ENCODE assay signal across 1 cellular context in the genomic region with DNA sequence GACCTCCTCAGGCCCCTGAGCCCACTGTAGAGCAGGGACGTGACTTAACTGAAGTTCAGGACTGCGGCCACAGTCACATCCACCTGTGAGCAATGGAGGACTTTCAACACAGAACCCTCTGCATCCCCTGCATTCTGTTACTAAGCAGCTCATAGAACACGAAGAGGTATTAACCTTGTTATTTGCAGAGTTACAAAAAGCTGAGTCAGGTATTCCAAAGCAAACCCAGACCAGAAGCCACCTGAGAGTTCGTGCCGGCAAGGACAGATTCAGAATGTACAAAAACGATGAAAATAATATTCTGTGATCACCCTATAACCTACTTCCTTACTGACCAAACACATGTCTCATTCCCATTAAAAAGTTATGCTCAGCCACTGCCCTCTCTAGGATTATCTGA.
TF ChIP-seq lines count a peak whose summit lies in the region.

No MANE protein-coding gene starts in this region.

TF ChIP-seq in K562, 482 proteins besides CTCF, POLR2A, EP300 and RAD21:
- TF ChIP-seq ZNF316 (IDR thresholded peaks at IDR 0.05) (peak; percentile 66), MAFF (IDR thresholded peaks at IDR 0.05; ENCODE audit: low read length) (peak; percentile 65), ZSCAN29 (IDR thresholded peaks at IDR 0.05) (no peak), C11orf30 (IDR thresholded peaks at IDR 0.05; ENCODE audit: low read depth) (peak; percentile 63), STAT5B (CRISPR knock-in tag; IDR thresholded peaks at IDR 0.05) (no peak), MAFK (IDR thresholded peaks at IDR 0.05; ENCODE audit: low read length) (peak; percentile 52; the same call in 1 of the 2 replicates)
- TF ChIP-seq, protein P1, sequence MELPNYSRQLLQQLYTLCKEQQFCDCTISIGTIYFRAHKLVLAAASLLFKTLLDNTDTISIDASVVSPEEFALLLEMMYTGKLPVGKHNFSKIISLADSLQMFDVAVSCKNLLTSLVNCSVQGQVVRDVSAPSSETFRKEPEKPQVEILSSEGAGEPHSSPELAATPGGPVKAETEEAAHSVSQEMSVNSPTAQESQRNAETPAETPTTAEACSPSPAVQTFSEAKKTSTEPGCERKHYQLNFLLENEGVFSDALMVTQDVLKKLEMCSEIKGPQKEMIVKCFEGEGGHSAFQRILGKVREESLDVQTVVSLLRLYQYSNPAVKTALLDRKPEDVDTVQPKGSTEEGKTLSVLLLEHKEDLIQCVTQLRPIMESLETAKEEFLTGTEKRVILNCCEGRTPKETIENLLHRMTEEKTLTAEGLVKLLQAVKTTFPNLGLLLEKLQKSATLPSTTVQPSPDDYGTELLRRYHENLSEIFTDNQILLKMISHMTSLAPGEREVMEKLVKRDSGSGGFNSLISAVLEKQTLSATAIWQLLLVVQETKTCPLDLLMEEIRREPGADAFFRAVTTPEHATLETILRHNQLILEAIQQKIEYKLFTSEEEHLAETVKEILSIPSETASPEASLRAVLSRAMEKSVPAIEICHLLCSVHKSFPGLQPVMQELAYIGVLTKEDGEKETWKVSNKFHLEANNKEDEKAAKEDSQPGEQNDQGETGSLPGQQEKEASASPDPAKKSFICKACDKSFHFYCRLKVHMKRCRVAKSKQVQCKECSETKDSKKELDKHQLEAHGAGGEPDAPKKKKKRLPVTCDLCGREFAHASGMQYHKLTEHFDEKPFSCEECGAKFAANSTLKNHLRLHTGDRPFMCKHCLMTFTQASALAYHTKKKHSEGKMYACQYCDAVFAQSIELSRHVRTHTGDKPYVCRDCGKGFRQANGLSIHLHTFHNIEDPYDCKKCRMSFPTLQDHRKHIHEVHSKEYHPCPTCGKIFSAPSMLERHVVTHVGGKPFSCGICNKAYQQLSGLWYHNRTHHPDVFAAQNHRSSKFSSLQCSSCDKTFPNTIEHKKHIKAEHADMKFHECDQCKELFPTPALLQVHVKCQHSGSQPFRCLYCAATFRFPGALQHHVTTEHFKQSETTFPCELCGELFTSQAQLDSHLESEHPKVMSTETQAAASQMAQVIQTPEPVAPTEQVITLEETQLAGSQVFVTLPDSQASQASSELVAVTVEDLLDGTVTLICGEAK (IDR thresholded peaks at IDR 0.05), result no peak
- TF ChIP-seq, protein P1 (CRISPR knock-in tag; IDR thresholded peaks at IDR 0.05), result no peak
